20 cellular contexts compared by ENCODE assay signal in genomic region chr18:57333941-57334340, GRCh38. TPM values are rescaled to one million over a fixed set of nuclear protein-coding genes. Genes with fewer than 3 reads are reported as not detected.
DNase-seq lines count a peak whose midpoint lies in the region; ATAC-seq and TF ChIP-seq lines count a peak whose summit lies in the region.
"Had no signal": no experiment of that assay in that cellular context is flagged by ENCODE, and none has a peak within 500 bp of the region (broad histone marks: within the 10 kb centered on the region; RNA-seq: fewer than 3 reads in every experiment).

No MANE protein-coding gene starts in this region.

- no peak overlapping the region for H3K4ac ChIP-seq in H9 (ENCODE audit: low read depth, low read length)

- no peak overlapping the region for H2AK5ac ChIP-seq in H9 (ENCODE audit: insufficient read length, low read length)

- H2AFZ ChIP-seq in H9 (ENCODE audit: low read length) (no peak overlapping the region), neural progenitor cell (replicated peaks) (peak overlapping the region; percentile 26), Karpas-422 (ENCODE audit: low read length) (no peak overlapping the region)
- H2AFZ ChIP-seq: PC-9 had no signal

- no peak overlapping the region for H3K27ac ChIP-seq in H9 (ENCODE audit: insufficient read length, low read depth, low read length)
- no peak overlapping the region for H3K27ac ChIP-seq in neural progenitor cell
- no peak overlapping the region for H3K27ac ChIP-seq in Karpas-422 (ENCODE audit: low read length)
- H3K27ac ChIP-seq: C4-2B, PC-9, SJSA1 had no signal

- H3K27me3 ChIP-seq in H9 (ENCODE audit: insufficient read depth, low read length) (no peaks in the 10 kb centered on the region), neural progenitor cell (no peaks in the 10 kb centered on the region), Karpas-422 (ENCODE audit: low read length) (no peaks in the 10 kb centered on the region)

- H3K4me1 ChIP-seq in H9 (ENCODE audit: insufficient read depth, low read length) (no peaks in the 10 kb centered on the region), neural progenitor cell (no peaks in the 10 kb centered on the region), Karpas-422 (ENCODE audit: low read length) (no peaks in the 10 kb centered on the region)
- H3K4me1 ChIP-seq: SJSA1 had no signal

- H3K4me1 Mint-ChIP-seq in H9 (peaks cover 0 to 11% of the 10 kb centered on the region in 2 experiments; a peak in 2 of 4 replicates), WTC11 (peaks cover 12% of the 10 kb centered on the region), neural progenitor cell (no peaks in the 10 kb centered on the region)

- H3K9ac ChIP-seq in H9 (ENCODE audit: extremely low read depth, insufficient read length, low read length) = no peak overlapping the region
- H3K9ac ChIP-seq in neural progenitor cell = no peak overlapping the region
- H3K9ac ChIP-seq in Karpas-422 (ENCODE audit: low read length) = no peak overlapping the region

- H2BK5ac ChIP-seq in H9 (ENCODE audit: insufficient read length, low read length) = no peak overlapping the region

- H3K23ac ChIP-seq in H9 (ENCODE audit: insufficient read length, low read depth, low read length) = no peak overlapping the region

- H3K23me2 ChIP-seq in H9 (ENCODE audit: insufficient read length, low read depth, low read length, poor library complexity, severe bottlenecking) = no peaks in the 10 kb centered on the region

- H3K56ac ChIP-seq in H9 (ENCODE audit: insufficient read length, low read depth, low read length) = no peak overlapping the region

- H3K4me3 ChIP-seq in NB4 (ENCODE audit: low read depth, low read length) = no peak overlapping the region
- no peak overlapping the region for H3K4me3 ChIP-seq in neural progenitor cell
- H3K4me3 ChIP-seq in Karpas-422 (ENCODE audit: low read length) = no peak overlapping the region
- H3K4me3 ChIP-seq: K562, PC-9, SJSA1 had no signal

- no peak for TF ChIP-seq POLR2A in NB4 (IDR thresholded peaks at IDR 0.05; ENCODE audit: extremely low read depth, insufficient read length)

- H4K91ac ChIP-seq in H9 (ENCODE audit: insufficient read length, low read depth, low read length) = no peak overlapping the region

- ATAC-seq in WTC11 (peak; percentile 41), HG03108 (IDR thresholded peaks at IDR 0.05; ENCODE audit: unreplicated experiment) (no peak)
- ATAC-seq: K562 had no signal

- H2BK12ac ChIP-seq in H9 (ENCODE audit: insufficient read length, low read depth, low read length) = no peak overlapping the region

- peak; percentile 32 for DNase-seq in H9
- peak; percentile 37 for DNase-seq in NB4 (ENCODE audit: low read depth)
- no peak for DNase-seq in WTC11 (ENCODE audit: low spot score)
- no peak for DNase-seq in neural progenitor cell (ENCODE audit: low spot score)
- DNase-seq in H4 (ENCODE audit: low spot score) = no peak
- DNase-seq in activated CD4-positive, CD25-positive, alpha-beta regulatory T cell (lab: John Stamatoyannopoulos, UW) = no peak
- no peak for DNase-seq in Karpas-422
- DNase-seq: DMS153; EL; NCI-H1105 treated with DMSO at 0.1 percent for 48 hours; NCI-H1694 treated with DMSO at 0.1 percent for 48 hours; NCI-H526 treated with DMSO at 0.1 percent for 48 hours; NK-92 treated with Interleukin-12 subunit alpha and Interleukin-12 subunit beta, amount 100 ng/mL, for 24 hours; PC-9; SW 1271 had no signal

- peaks cover 3% of the 10 kb centered on the region; the same call in 1 of the 2 replicates for H3K27me3 Mint-ChIP-seq in H9 (ENCODE audit: low read depth)
- H3K27me3 Mint-ChIP-seq in WTC11 (ENCODE audit: low read depth) = no peaks in the 10 kb centered on the region; the same call in 1 of the 2 replicates
- H3K27me3 Mint-ChIP-seq in neural progenitor cell (ENCODE audit: insufficient read depth, low read depth) = peaks cover 2% of the 10 kb centered on the region

- no peak overlapping the region for H2BK120ac ChIP-seq in H9 (ENCODE audit: low read depth, low read length, poor library complexity, severe bottlenecking)

- no peak overlapping the region for H2BK20ac ChIP-seq in H9 (ENCODE audit: low read depth, low read length, poor library complexity, severe bottlenecking)

- no peak overlapping the region for H3K27ac Mint-ChIP-seq in H9
- H3K27ac Mint-ChIP-seq in WTC11 = no peak overlapping the region
- H3K27ac Mint-ChIP-seq in neural progenitor cell = no peak overlapping the region

- no peak overlapping the region for H3K4me2 ChIP-seq in H9 (ENCODE audit: insufficient read depth, insufficient read length, low read length)
- H3K4me2 ChIP-seq in neural progenitor cell = no peak overlapping the region
- H3K4me2 ChIP-seq in Karpas-422 (ENCODE audit: low read depth, low read length, poor library complexity, severe bottlenecking) = no peak overlapping the region
- H3K4me2 ChIP-seq: PC-9 had no signal

- H3K9me3 Mint-ChIP-seq in H9 = no peaks in the 10 kb centered on the region
- no peaks in the 10 kb centered on the region for H3K9me3 Mint-ChIP-seq in WTC11
- peaks cover 2% of the 10 kb centered on the region for H3K9me3 Mint-ChIP-seq in neural progenitor cell

- no peak overlapping the region for H3K18ac ChIP-seq in H9 (ENCODE audit: insufficient read length, low read depth, low read length)

- TF ChIP-seq CTCF in H9 (conservative IDR thresholded peaks at IDR 0.05) = no peak
- no peak for TF ChIP-seq CTCF in NB4 (IDR thresholded peaks at IDR 0.05; ENCODE audit: low read depth, low read length)
- TF ChIP-seq CTCF in WTC11 (IDR thresholded peaks at IDR 0.05) = no peak
- TF ChIP-seq CTCF in neural progenitor cell (IDR thresholded peaks at IDR 0.05) = no peak

- H3K79me1 ChIP-seq in H9 (ENCODE audit: insufficient read depth, low read depth, low read length, poor library complexity, severe bottlenecking) = no peaks in the 10 kb centered on the region

- H3K36me3 Mint-ChIP-seq in H9 (ENCODE audit: insufficient read depth in 1 of 3, low read depth in 3 of 3) (no peaks in the 10 kb centered on the region), WTC11 (no peaks in the 10 kb centered on the region), neural progenitor cell (no peaks in the 10 kb centered on the region)

- H3K4me3 Mint-ChIP-seq in H9 (no peak overlapping the region), WTC11 (no peak overlapping the region), neural progenitor cell (no peak overlapping the region)

- H3T11ph ChIP-seq in H9 (ENCODE audit: low read length) = no peak overlapping the region

- CTCF ChIA-PET in WTC11 (lab: Charles Lee) = no interaction called here

- WGBS in H9 (ENCODE audit: extremely low coverage, insufficient read length, low lambda C conversion rate) = no CpG with 5 or more reads among the region's 5 CpGs

- no peaks in the 10 kb centered on the region for H3K79me2 ChIP-seq in H9 (ENCODE audit: insufficient read depth, low read length)
- H3K79me2 ChIP-seq in neural progenitor cell (ENCODE audit: low read depth) = no peaks in the 10 kb centered on the region
- H3K79me2 ChIP-seq in Karpas-422 (ENCODE audit: low read length) = no peaks in the 10 kb centered on the region

- H3K9me2 ChIP-seq in Karpas-422 (replicated peaks; ENCODE audit: insufficient read depth, low read length) = no peaks in the 10 kb centered on the region

- no peak overlapping the region for H4K8ac ChIP-seq in H9 (replicated peaks; ENCODE audit: insufficient read length, low read depth, low read length)

- H3K36me3 ChIP-seq in neural progenitor cell = no peaks in the 10 kb centered on the region
- no peaks in the 10 kb centered on the region for H3K36me3 ChIP-seq in Karpas-422 (ENCODE audit: insufficient read depth, low read length)
- H3K36me3 ChIP-seq: SJSA1 had no signal

- H2BK15ac ChIP-seq in H9 (ENCODE audit: low read depth, low read length) = no peak overlapping the region

- no peak overlapping the region for H3K14ac ChIP-seq in H9 (ENCODE audit: insufficient read depth, low read length)

- H4K20me1 ChIP-seq in H9 (ENCODE audit: control insufficient read depth, insufficient read depth, insufficient read length) (no peaks in the 10 kb centered on the region), neural progenitor cell (ENCODE audit: low read depth) (no peaks in the 10 kb centered on the region), Karpas-422 (ENCODE audit: insufficient read depth, low read depth, low read length) (no peaks in the 10 kb centered on the region)

- POLR2A ChIA-PET in WTC11 (lab: Charles Lee) = no interaction called here

- H3F3A ChIP-seq in neural progenitor cell (ENCODE audit: low read depth) = no peaks in the 10 kb centered on the region

- no peaks in the 10 kb centered on the region for H3K9me3 ChIP-seq in H9 (ENCODE audit: control insufficient read depth, low read depth, low read length)
- no peaks in the 10 kb centered on the region for H3K9me3 ChIP-seq in neural progenitor cell (ENCODE audit: low read depth)
- H3K9me3 ChIP-seq in Karpas-422 (ENCODE audit: low read length) = no peaks in the 10 kb centered on the region
- H3K9me3 ChIP-seq: SJSA1 had no signal

- H4K5ac ChIP-seq in H9 (ENCODE audit: insufficient read length, low read depth, low read length) = no peak overlapping the region

TF ChIP-seq in WTC11, 78 proteins besides CTCF, POLR2A, EP300 and RAD21:
- TF ChIP-seq ZNF423 (CRISPR knock-in tag; IDR thresholded peaks at IDR 0.05) (peak; percentile 12; the same call in 1 of the 2 replicates), MYBL2 (CRISPR knock-in tag; IDR thresholded peaks at IDR 0.05) (no peak)

RNA-seq across cellular contexts. Expression of gene ST8SIA3, which starts 18.4 kb away (rescaled TPM):
- 1.9 and 2.3 TPM in 2 replicates for total RNA-seq in H9 (2021)
- 2.3 to 2.8 TPM (median 2.4 TPM) in 3 replicates for total RNA-seq in WTC11 (2021)
- total RNA-seq in neural progenitor cell (ENCODE audit: low replicate concordance) = 0.65 and 1.2 TPM in 2 replicates
- not detected in 2 replicates for total RNA-seq in H4 (2014; rRNA removed; shearing (Covaris generic))
- total RNA-seq in Karpas-422 (2014; rRNA removed; shearing (Covaris generic); ENCODE audit: low replicate concordance) = not detected in 2 replicates
- total RNA-seq: A673, K562, PC-9, SJSA1 had no signal

Comparison
In these comparisons a context has a peak if more than half of its experiments do, and no peak if none do; other contexts are left out.
1. DNase-seq: peak in H9 (single experiment) and NB4 (single experiment); none in WTC11 (single experiment), neural progenitor cell (single experiment), H4 (single experiment), activated CD4-positive, CD25-positive, alpha-beta regulatory T cell (0 of 4) and Karpas-422 (single experiment).